Comparison of ENCODE assay signal across 9 cellular contexts in genomic region chr13:80195649-80196048, GRCh38.
"Had no signal": no experiment of that assay in that cellular context is flagged by ENCODE, and none has a peak within 500 bp of the region (broad histone marks: within the 10 kb centered on the region; RNA-seq: fewer than 3 reads in every experiment).

No MANE protein-coding gene starts in this region.

- H3K27ac Mint-ChIP-seq: GM23338, H9, HFFc6 had no signal

- H3K4me3 Mint-ChIP-seq: GM23338, H9, HFFc6 had no signal

- H3K4me3 ChIP-seq: GM23248, GM23338, HAP-1 had no signal

- H3K4me2 ChIP-seq: GM23338 had no signal

- H3K9me3 Mint-ChIP-seq: GM23338, H9, HFFc6 had no signal

- H3K27ac ChIP-seq: GM23248 had no signal

- ATAC-seq: GM23338, HCT116 had no signal

- H2AFZ ChIP-seq: GM23248, GM23338 had no signal

- H3K36me3 ChIP-seq: HAP-1 had no signal

- H3K9me3 ChIP-seq: HAP-1 had no signal

- DNase-seq: GM23248, GOT3, H7, H9, HCEC 1CT, HFFc6 had no signal

- H3K9ac ChIP-seq: GM23248 had no signal
